In genomic region chr17:31313982-31314787, GRCh38 we compare ENCODE assay signal across 8 cellular contexts. TPM values are rescaled to one million over a fixed set of nuclear protein-coding genes. Genes with fewer than 3 reads are reported as not detected.
DNase-seq lines count a peak whose midpoint lies in the region; ATAC-seq and TF ChIP-seq lines count a peak whose summit lies in the region.

Gene EVI2B, minus strand, starts transcription at chr17:31314054. Its CDS starts 8,445 bp downstream, at chr17:31305609.

- peak in 2 of 3 donors; percentile 75 to 80 for DNase-seq in CD4-positive, CD25-positive, alpha-beta regulatory T cell
- DNase-seq in SW 1271 (lab: John Stamatoyannopoulos, UW) (peak; percentile 9 to 90), foreskin melanocyte (peak; percentile 66), upper lobe of left lung (peak in 1 of 2 donors; percentile 35), SHP77 treated with DMSO at 0.1 percent for 48 hours (lab: John Stamatoyannopoulos, UW) (no peak), occipital lobe (lab: John Stamatoyannopoulos, UW) (no peak)

- no peak for TF ChIP-seq POLR2A in upper lobe of left lung (IDR thresholded peaks at IDR 0.05)

- H3K4me3 Mint-ChIP-seq in CD4-positive, CD25-positive, alpha-beta regulatory T cell, result peak within 1 kb of the TSS; percentile 92 to 98 (median 96)

- peaks cover 14% of the 10 kb centered on the region for H3K36me3 Mint-ChIP-seq in CD4-positive, CD25-positive, alpha-beta regulatory T cell

- H3K27me3 ChIP-seq in CD4-positive, CD25-positive, alpha-beta regulatory T cell (ENCODE audit: control insufficient read depth, insufficient read depth, low read length), result no peaks in the 10 kb centered on the region
- no peaks in the 10 kb centered on the region for H3K27me3 ChIP-seq in upper lobe of left lung

- TF ChIP-seq EP300 in upper lobe of left lung (IDR thresholded peaks at IDR 0.05), result no peak

- ATAC-seq in CD4-positive, CD25-positive, alpha-beta regulatory T cell (ENCODE audit: low read depth in 2 of 2), result peak; percentile 44 to 57
- ATAC-seq in HG02759 (IDR thresholded peaks at IDR 0.05; ENCODE audit: unreplicated experiment), result peak; percentile 29
- peak in 1 of 2 donors; percentile 68 for ATAC-seq in upper lobe of left lung (ENCODE audit: low FRiP score in 2 of 2)
- ATAC-seq in GM18868 (IDR thresholded peaks at IDR 0.05; ENCODE audit: unreplicated experiment), result no peak

- H3K4me3 ChIP-seq in CD4-positive, CD25-positive, alpha-beta regulatory T cell (ENCODE audit: low read depth, low read length), result peak within 1 kb of the TSS; percentile 99
- peak within 1 kb of the TSS in 3 of 4 donors; percentile 23 to 43 (median 40) for H3K4me3 ChIP-seq in upper lobe of left lung

- no peaks in the 10 kb centered on the region for H3K36me3 ChIP-seq in CD4-positive, CD25-positive, alpha-beta regulatory T cell (ENCODE audit: control insufficient read depth, insufficient read depth, low read length)
- no peaks in the 10 kb centered on the region for H3K36me3 ChIP-seq in upper lobe of left lung

- H3K27ac ChIP-seq in CD4-positive, CD25-positive, alpha-beta regulatory T cell (ENCODE audit: insufficient read depth, low read length, poor library complexity, severe bottlenecking), result peak within 1 kb of the TSS; percentile 92
- H3K27ac ChIP-seq in upper lobe of left lung, result peak within 1 kb of the TSS; percentile 67 to 83 (median 77)

- H3K9me3 Mint-ChIP-seq in CD4-positive, CD25-positive, alpha-beta regulatory T cell, result no peaks in the 10 kb centered on the region

- peaks cover 10 to 42% (median 29%) of the 10 kb centered on the region in 4 donors for H3K4me1 Mint-ChIP-seq in CD4-positive, CD25-positive, alpha-beta regulatory T cell

- H3K9me3 ChIP-seq in CD4-positive, CD25-positive, alpha-beta regulatory T cell (ENCODE audit: control insufficient read depth in 2 of 2, low read length in 2 of 2), result no peaks in the 10 kb centered on the region
- no peaks in the 10 kb centered on the region for H3K9me3 ChIP-seq in upper lobe of left lung

- peak within 1 kb of the TSS; percentile 91 to 96 (median 96) for H3K27ac Mint-ChIP-seq in CD4-positive, CD25-positive, alpha-beta regulatory T cell

- H3K27me3 Mint-ChIP-seq in CD4-positive, CD25-positive, alpha-beta regulatory T cell, result no peaks in the 10 kb centered on the region

- WGBS in upper lobe of left lung, 2 donors, result 39 to 65% methylated on average over 3 of the region's 3 CpGs

- TF ChIP-seq CTCF in upper lobe of left lung (IDR thresholded peaks at IDR 0.05), result no peak

- peaks cover 66% of the 10 kb centered on the region for H3K4me1 ChIP-seq in CD4-positive, CD25-positive, alpha-beta regulatory T cell (ENCODE audit: control insufficient read depth, insufficient read depth, low read length, poor library complexity, severe bottlenecking)
- peaks cover 3 to 7% (median 4%) of the 10 kb centered on the region in 4 donors for H3K4me1 ChIP-seq in upper lobe of left lung

RNA-seq across cellular contexts. Expression of gene EVI2B, which starts in this region (rescaled TPM):
- 132 TPM for total RNA-seq in CD4-positive, CD25-positive, alpha-beta regulatory T cell
- 100 to 1,000 TPM in 3 of 4 donors, 10 to 100 TPM in 1; 83.8 to 106 (median 102) TPM for polyA plus RNA-seq in CD4-positive, CD25-positive, alpha-beta regulatory T cell
- total RNA-seq in upper lobe of left lung (10 to 100 TPM; 23.1 to 90.0 (median 50.6) TPM), occipital lobe (0.31 TPM)

Comparison
In these comparisons a context has a peak if more than half of its experiments do, and no peak if none do; other contexts are left out.
1. RNA of gene EVI2B (total RNA-seq): 132 TPM in CD4-positive, CD25-positive, alpha-beta regulatory T cell (single experiment) and 23.1 to 90.0 TPM in upper lobe of left lung; 0.31 TPM in occipital lobe (single experiment); every median in the first group is over 10 times any median in the second.
2. DNase-seq: peak in CD4-positive, CD25-positive, alpha-beta regulatory T cell (2 of 3), SW 1271 (2 of 2) and foreskin melanocyte (single experiment); none in SHP77 treated with DMSO at 0.1 percent for 48 hours (single experiment) and occipital lobe (single experiment).